ENCODE assay signal across 8 cellular contexts in genomic region chr3:98902341-98902740, GRCh38. TPM values are rescaled to one million over a fixed set of nuclear protein-coding genes. Genes with fewer than 3 reads are reported as not detected.
DNase-seq lines count a peak whose midpoint lies in the region; ATAC-seq and TF ChIP-seq lines count a peak whose summit lies in the region.

No MANE protein-coding gene starts in this region.

- TF ChIP-seq POLR2A in ovary (IDR thresholded peaks at IDR 0.05): no peak

- no peak for ATAC-seq in HG03521 (IDR thresholded peaks at IDR 0.05; ENCODE audit: unreplicated experiment)
- ATAC-seq in left lobe of liver: no peak

- no peaks in the 10 kb centered on the region for H3K27me3 ChIP-seq in DOHH2 (ENCODE audit: control insufficient read depth, low read length)
- no peaks in the 10 kb centered on the region for H3K27me3 ChIP-seq in NT2/D1 (ENCODE audit: insufficient read depth, insufficient read length)
- no peaks in the 10 kb centered on the region for H3K27me3 ChIP-seq in ovary

- H3K9ac ChIP-seq in NT2/D1 (ENCODE audit: insufficient read length, low read depth): peak overlapping the region; percentile 65

- H3K4me1 Mint-ChIP-seq in endothelial cell (ENCODE audit: unreplicated experiment): peaks cover 13% of the 10 kb centered on the region

- TF ChIP-seq CTCF in DOHH2 (IDR thresholded peaks at IDR 0.05; ENCODE audit: low read depth, low read length, poor library complexity, severe bottlenecking) (no peak), endothelial cell (IDR thresholded peaks at IDR 0.05; ENCODE audit: unreplicated experiment) (no peak), ovary (IDR thresholded peaks at IDR 0.05) (no peak)

- peak overlapping the region; percentile 82 for H3K4me3 ChIP-seq in DOHH2 (ENCODE audit: low read length)
- H3K4me3 ChIP-seq in NT2/D1 (ENCODE audit: insufficient read length, low read depth): peak overlapping the region; percentile 38
- H3K4me3 ChIP-seq in ovary: peak overlapping the region; percentile 49

- H3K27ac ChIP-seq in DOHH2 (ENCODE audit: low read depth, low read length): peak overlapping the region; percentile 56
- peak overlapping the region in 1 of 2 donors; percentile 97 for H3K27ac ChIP-seq in ovary

- no peaks in the 10 kb centered on the region for H3K27me3 Mint-ChIP-seq in endothelial cell (ENCODE audit: unreplicated experiment)

- H4K20me1 ChIP-seq in DOHH2 (ENCODE audit: control insufficient read depth, insufficient read depth, low read depth, low read length): 0 out of 2 replicates have a peak, but pooled peaks cover under 1% of the 10 kb centered on the region

- H3K9me3 ChIP-seq in DOHH2 (ENCODE audit: control insufficient read depth, insufficient read depth, low read length): no peaks in the 10 kb centered on the region
- H3K9me3 ChIP-seq in NT2/D1 (ENCODE audit: insufficient read depth, low read length): no peaks in the 10 kb centered on the region
- H3K9me3 ChIP-seq in ovary: no peaks in the 10 kb centered on the region

- H3K36me3 Mint-ChIP-seq in endothelial cell (ENCODE audit: low read depth, unreplicated experiment): no peaks in the 10 kb centered on the region

- H3K27ac Mint-ChIP-seq in endothelial cell (ENCODE audit: unreplicated experiment): peak overlapping the region; percentile 57

- peak overlapping the region; percentile 86 for H3K4me2 ChIP-seq in DOHH2 (ENCODE audit: low read length)

- intact Hi-C loops in ovary (cut with DNase I): loop anchor here in 1 of 4 donors (10.0 kb wide), 1 partner anchor 58 kb away; no protein-coding TSS in a partner anchor

- H3K9me3 Mint-ChIP-seq in endothelial cell (ENCODE audit: unreplicated experiment): no peaks in the 10 kb centered on the region

- DNase-seq in NT2/D1 (ENCODE audit: low read depth, low spot score): no peak
- DNase-seq in endothelial cell (ENCODE audit: low spot score): no peak
- no peak for DNase-seq in ovary
- no peak for DNase-seq in stimulated activated CD4-positive, alpha-beta T cell treated with anti-CD3 and anti-CD28 coated beads, Interleukin-4, amount 100 ng/mL, for 1 hour
- DNase-seq in left lobe of liver (ENCODE audit: low spot score): no peak
- DNase-seq in SIG-M5 (lab: John Stamatoyannopoulos, UW): no peak

- no peaks in the 10 kb centered on the region for H3F3A ChIP-seq in DOHH2 (ENCODE audit: control insufficient read depth, insufficient read depth)

- H3K4me1 ChIP-seq in DOHH2 (ENCODE audit: control insufficient read depth, low read length): peaks cover 28% of the 10 kb centered on the region
- H3K4me1 ChIP-seq in NT2/D1 (ENCODE audit: insufficient read depth, insufficient read length): no peaks in the 10 kb centered on the region
- H3K4me1 ChIP-seq in ovary (ENCODE audit: insufficient read depth): peaks cover 1% of the 10 kb centered on the region

- H3K4me3 Mint-ChIP-seq in endothelial cell (ENCODE audit: unreplicated experiment): peak overlapping the region; percentile 87

- H3K79me2 ChIP-seq in DOHH2 (ENCODE audit: control insufficient read depth, low read length): peaks cover 34% of the 10 kb centered on the region

- no peak for TF ChIP-seq EP300 in ovary (IDR thresholded peaks at IDR 0.05)

- WGBS in ovary, 3 donors: 20 to 28% (median 24%) methylated on average over 4 of the region's 4 CpGs

- no peaks in the 10 kb centered on the region for H3K9me2 ChIP-seq in DOHH2 (replicated peaks; ENCODE audit: control insufficient read depth, low read length)

- H3K36me3 ChIP-seq in DOHH2 (ENCODE audit: control insufficient read depth, low read length) (no peaks in the 10 kb centered on the region), NT2/D1 (ENCODE audit: insufficient read depth, insufficient read length, low read length) (peaks cover 3% of the 10 kb centered on the region), ovary (no peaks in the 10 kb centered on the region)

RNA-seq across cellular contexts. Expression of gene DCBLD2, which starts 0.8 kb away (rescaled TPM):
- total RNA-seq in endothelial cell (ENCODE audit: unreplicated experiment) (26.9 TPM), ovary (10 to 100 TPM; 22.4 to 58.7 (median 41.1) TPM), left lobe of liver (10.0 TPM)
- polyA plus RNA-seq in ovary: 10 to 100 TPM; 13.5 to 31.7 TPM
